In genomic region chr10:47166405-47166777, GRCh38 we compare ENCODE assay signal across 12 cellular contexts.
DNase-seq lines count a peak whose midpoint lies in the region; ATAC-seq and TF ChIP-seq lines count a peak whose summit lies in the region.
"Had no signal": no experiment of that assay in that cellular context is flagged by ENCODE, and none has a peak within 500 bp of the region (broad histone marks: within the 10 kb centered on the region; RNA-seq: fewer than 3 reads in every experiment).

No MANE protein-coding gene starts in this region.

- no peak for TF ChIP-seq CTCF in spleen (IDR thresholded peaks at IDR 0.05 in 8 of 11, conservative IDR thresholded peaks at IDR 0.05 in 3 of 11)

- H3K36me3 ChIP-seq in CD8-positive, alpha-beta memory T cell (ENCODE audit: insufficient read depth, low read length), result no peaks in the 10 kb centered on the region
- no peaks in the 10 kb centered on the region for H3K36me3 ChIP-seq in spleen
- H3K36me3 ChIP-seq: MG63 had no signal

- H3K9me3 ChIP-seq in CD8-positive, alpha-beta memory T cell (ENCODE audit: low read length), result no peaks in the 10 kb centered on the region
- H3K9me3 ChIP-seq in spleen, result peaks cover 0 to 12% (median 0%) of the 10 kb centered on the region in 8 donors
- H3K9me3 ChIP-seq: MG63 had no signal

- peak overlapping the region; percentile 58 for H3K4me3 ChIP-seq in CD8-positive, alpha-beta memory T cell (ENCODE audit: low read length)
- peak overlapping the region in 2 of 8 donors; percentile 31 to 54 for H3K4me3 ChIP-seq in spleen
- H3K4me3 ChIP-seq: GM12878, MG63 had no signal

- no peak overlapping the region for H3K27ac ChIP-seq in CD8-positive, alpha-beta memory T cell (ENCODE audit: low read depth, low read length)
- peak overlapping the region in 5 of 8 donors; percentile 22 to 81 (median 77) for H3K27ac ChIP-seq in spleen

- CTCF ChIA-PET in CD8-positive, alpha-beta memory T cell (lab: Charles Lee), result interaction anchor here (1.0 to 2.3 kb wide), 3 partner anchors 119 to 146 kb away, joined by 4 to 14 read pairs (median 4); no protein-coding TSS in a partner anchor
- CTCF ChIA-PET in activated CD8-positive, alpha-beta T cell treated with anti-CD3 and anti-CD28 coated beads, Interleukin-2, amount 10 ng/mL, durations not matched to agents 7 days and 5 days (lab: Charles Lee), result interaction anchor here (0.6 to 3.1 kb wide), 11 partner anchors 10 to 148 kb away, joined by 3 to 23 read pairs (median 4); no protein-coding TSS in a partner anchor

- peak overlapping the region in 6 of 8 donors; percentile 17 to 94 (median 86) for H3K27ac Mint-ChIP-seq in CD8-positive, alpha-beta memory T cell
- H3K27ac Mint-ChIP-seq in activated CD8-positive, alpha-beta T cell treated with anti-CD3 and anti-CD28 coated beads, Interleukin-2, amount 10 ng/mL, durations not matched to agents 7 days and 5 days, result peak overlapping the region; percentile 90

- H3K4me1 ChIP-seq in CD8-positive, alpha-beta memory T cell (ENCODE audit: insufficient read depth, low read length), result peaks cover 21% of the 10 kb centered on the region
- peaks cover 0 to 21% (median 14%) of the 10 kb centered on the region in 6 donors for H3K4me1 ChIP-seq in spleen

- intact Hi-C loops in left ventricle myocardium superior (cut with micrococcal nuclease), result no loop called here
- intact Hi-C loops in spleen (cut with DNase I; ENCODE audit: low total_unique reads), result no loop called here

- peaks cover 0 to 1% (median 0%) of the 10 kb centered on the region in 3 donors for H3K36me3 Mint-ChIP-seq in CD8-positive, alpha-beta memory T cell
- peaks cover 2% of the 10 kb centered on the region for H3K36me3 Mint-ChIP-seq in activated CD8-positive, alpha-beta T cell treated with anti-CD3 and anti-CD28 coated beads, Interleukin-2, amount 10 ng/mL, durations not matched to agents 7 days and 5 days (ENCODE audit: low read depth)
- H3K36me3 Mint-ChIP-seq: immature natural killer cell had no signal

- DNase-seq in CD8-positive, alpha-beta memory T cell, result no peak
- DNase-seq in activated CD8-positive, alpha-beta T cell treated with anti-CD3 and anti-CD28 coated beads, Interleukin-2, amount 10 ng/mL, durations not matched to agents 7 days and 5 days, result peak; percentile 18
- no peak for DNase-seq in left ventricle myocardium superior
- peak; percentile 39 for DNase-seq in spleen
- no peak for DNase-seq in NCI-H1092 treated with DMSO at 0.1 percent for 48 hours (lab: John Stamatoyannopoulos, UW)
- DNase-seq in NCI-H2227 treated with DMSO at 0.1 percent for 48 hours (lab: John Stamatoyannopoulos, UW), result no peak
- DNase-seq: immature natural killer cell, MG63, NCI-H510A treated with DMSO at 0.1 percent for 48 hours had no signal

- peak overlapping the region in 3 of 7 donors; percentile 54 to 89 (median 79) for H3K4me3 Mint-ChIP-seq in CD8-positive, alpha-beta memory T cell
- no peak overlapping the region for H3K4me3 Mint-ChIP-seq in activated CD8-positive, alpha-beta T cell treated with anti-CD3 and anti-CD28 coated beads, Interleukin-2, amount 10 ng/mL, durations not matched to agents 7 days and 5 days

- H3K9me3 Mint-ChIP-seq in CD8-positive, alpha-beta memory T cell, result peaks cover 0 to 5% (median 0%) of the 10 kb centered on the region in 5 donors
- no peaks in the 10 kb centered on the region for H3K9me3 Mint-ChIP-seq in activated CD8-positive, alpha-beta T cell treated with anti-CD3 and anti-CD28 coated beads, Interleukin-2, amount 10 ng/mL, durations not matched to agents 7 days and 5 days (ENCODE audit: insufficient read depth)
- H3K9me3 Mint-ChIP-seq: immature natural killer cell had no signal

- POLR2A ChIA-PET in CD8-positive, alpha-beta memory T cell (lab: Charles Lee), result no interaction called here
- POLR2A ChIA-PET in activated CD8-positive, alpha-beta T cell treated with anti-CD3 and anti-CD28 coated beads, Interleukin-2, amount 10 ng/mL, durations not matched to agents 7 days and 5 days (lab: Charles Lee), result interaction anchor here (0.6 to 1.8 kb wide), 4 partner anchors 9 to 145 kb away, joined by 3 to 8 read pairs (median 4); no protein-coding TSS in a partner anchor

- H3K4me1 Mint-ChIP-seq in CD8-positive, alpha-beta memory T cell, result peaks cover 15 to 28% (median 22%) of the 10 kb centered on the region in 3 donors
- H3K4me1 Mint-ChIP-seq in activated CD8-positive, alpha-beta T cell treated with anti-CD3 and anti-CD28 coated beads, Interleukin-2, amount 10 ng/mL, durations not matched to agents 7 days and 5 days (ENCODE audit: low read depth), result peaks cover 24% of the 10 kb centered on the region

- ATAC-seq in activated CD8-positive, alpha-beta T cell treated with anti-CD3 and anti-CD28 coated beads, Interleukin-2, amount 10 ng/mL, durations not matched to agents 7 days and 5 days, result no peak
- ATAC-seq in left ventricle myocardium superior (peak; percentile 6), HG03565 (IDR thresholded peaks at IDR 0.05; ENCODE audit: unreplicated experiment) (no peak), HG03097 (IDR thresholded peaks at IDR 0.05; ENCODE audit: low FRiP score, unreplicated experiment) (no peak)

- WGBS in spleen, 5 donors, result 87 to 97% (median 91%) methylated on average over 6 to 7 of the region's 7 CpGs

- no peaks in the 10 kb centered on the region for H3K27me3 ChIP-seq in CD8-positive, alpha-beta memory T cell (ENCODE audit: insufficient read depth, low read length, poor library complexity, severe bottlenecking)
- peaks cover 0 to 12% (median 0%) of the 10 kb centered on the region in 7 donors for H3K27me3 ChIP-seq in spleen (replicated peaks in 1 of 7)
- H3K27me3 ChIP-seq: MG63 had no signal

- no peak for TF ChIP-seq POLR2A in spleen (IDR thresholded peaks at IDR 0.05)

- H3K27me3 Mint-ChIP-seq in CD8-positive, alpha-beta memory T cell, result peaks cover 0 to 3% of the 10 kb centered on the region in 2 donors
- H3K27me3 Mint-ChIP-seq in activated CD8-positive, alpha-beta T cell treated with anti-CD3 and anti-CD28 coated beads, Interleukin-2, amount 10 ng/mL, durations not matched to agents 7 days and 5 days (ENCODE audit: low read depth), result peaks cover 2% of the 10 kb centered on the region

Comparison
In these comparisons a context has a peak if more than half of its experiments do, and no peak if none do; other contexts are left out.
1. DNase-seq: peak in activated CD8-positive, alpha-beta T cell treated with anti-CD3 and anti-CD28 coated beads, Interleukin-2, amount 10 ng/mL, durations not matched to agents 7 days and 5 days (single experiment) and spleen (single experiment); none in CD8-positive, alpha-beta memory T cell (0 of 5), left ventricle myocardium superior (single experiment), NCI-H1092 treated with DMSO at 0.1 percent for 48 hours (single experiment) and NCI-H2227 treated with DMSO at 0.1 percent for 48 hours (single experiment).